In the genomic region with DNA sequence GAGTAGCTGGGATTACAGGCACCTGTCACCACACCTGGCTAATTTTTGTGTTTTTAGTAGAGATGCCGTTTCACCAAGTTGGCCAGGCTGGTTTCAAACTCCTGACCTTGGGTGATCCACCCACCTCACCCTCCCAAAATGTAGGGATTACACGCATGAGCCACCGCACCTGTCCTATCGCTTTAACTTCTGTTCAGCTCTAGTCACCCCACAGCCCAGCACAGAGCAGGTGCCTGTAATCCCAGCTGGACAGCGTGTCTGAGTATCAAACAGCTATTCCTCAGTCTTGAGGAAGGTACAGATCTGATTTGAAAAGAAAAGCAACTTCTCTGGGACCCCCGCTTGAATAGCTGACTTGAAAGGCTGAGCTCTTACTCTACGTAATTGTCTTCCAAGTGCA, we compare ENCODE assay signal across 15 cellular contexts.
DNase-seq lines count a peak whose midpoint lies in the region; ATAC-seq, FAIRE-seq and TF ChIP-seq lines count a peak whose summit lies in the region.
"Had no signal": no experiment of that assay in that cellular context is flagged by ENCODE, and none has a peak within 500 bp of the region (broad histone marks: within the 10 kb centered on the region; RNA-seq: fewer than 3 reads in every experiment).

No MANE protein-coding gene starts in this region.

- H3K27ac ChIP-seq in BLaER1, result no peak overlapping the region
- H3K27ac ChIP-seq in SJCRH30, result peak overlapping the region; percentile 58
- H3K27ac ChIP-seq in mesenchymal stem cell (ENCODE audit: low read length, poor library complexity, severe bottlenecking), result no peak overlapping the region
- H3K27ac ChIP-seq: C4-2B, SJSA1 had no signal

- H3K9me3 Mint-ChIP-seq in neural crest cell, result no peaks in the 10 kb centered on the region

- no peak overlapping the region for H3K18ac ChIP-seq in mesenchymal stem cell (ENCODE audit: low read depth in 1 of 2, low read length in 2 of 2)

- no peaks in the 10 kb centered on the region for H3K27me3 Mint-ChIP-seq in neural crest cell (ENCODE audit: low read depth)

- no peak overlapping the region for H2BK120ac ChIP-seq in mesenchymal stem cell (ENCODE audit: low read depth, low read length)

- peak; percentile 61 for DNase-seq in NCI-H2171 treated with DMSO at 0.1 percent for 48 hours (lab: John Stamatoyannopoulos, UW)
- DNase-seq in NCI-H2171 (lab: John Stamatoyannopoulos, UW), result no peak
- DNase-seq in SJCRH30, result peak; percentile 66 to 74
- DNase-seq in neural crest cell (ENCODE audit: low read depth, low spot score), result no peak
- DNase-seq in mesenchymal stem cell, result no peak
- DNase-seq in RCC 7860 (ENCODE audit: low spot score), result no peak
- DNase-seq: EL, NCI-H2081, NCI-H446, RPMI8226, SW 1271 had no signal

- WGBS in mesenchymal stem cell, result 85% methylated on average over 7 of the region's 7 CpGs

- peak overlapping the region; percentile 38 for H3K4me3 Mint-ChIP-seq in neural crest cell

- FAIRE-seq in RCC 7860 (lab: Jason Lieb, UNC), result no peak

- peak overlapping the region; percentile 9 for H3K4me2 ChIP-seq in BLaER1
- H3K4me2 ChIP-seq in mesenchymal stem cell (ENCODE audit: low read length, poor library complexity, severe bottlenecking), result no peak overlapping the region

- H3K36me3 ChIP-seq in BLaER1, result no peaks in the 10 kb centered on the region
- no peaks in the 10 kb centered on the region for H3K36me3 ChIP-seq in SJCRH30
- no peaks in the 10 kb centered on the region for H3K36me3 ChIP-seq in mesenchymal stem cell (ENCODE audit: control insufficient read depth in 1 of 2, insufficient read depth in 2 of 2, low read depth in 1 of 2, low read length in 2 of 2)

- no peak overlapping the region for H2BK15ac ChIP-seq in mesenchymal stem cell (ENCODE audit: low read depth, poor library complexity, severe bottlenecking)

- no peaks in the 10 kb centered on the region for H3K36me3 Mint-ChIP-seq in neural crest cell (ENCODE audit: low read depth)

- no peak overlapping the region for H2BK5ac ChIP-seq in mesenchymal stem cell (ENCODE audit: low read depth, low read length, poor library complexity, severe bottlenecking)

- H2BK12ac ChIP-seq in mesenchymal stem cell (ENCODE audit: low read length in 2 of 2), result no peak overlapping the region

- no peak overlapping the region for H4K8ac ChIP-seq in mesenchymal stem cell (ENCODE audit: low read length)

- H2AK5ac ChIP-seq in mesenchymal stem cell (ENCODE audit: low read length, severe bottlenecking), result no peak overlapping the region

- no peak overlapping the region for H3K4me3 ChIP-seq in BLaER1
- H3K4me3 ChIP-seq in SJCRH30, result no peak overlapping the region
- H3K4me3 ChIP-seq in mesenchymal stem cell (ENCODE audit: insufficient read depth in 1 of 2, low read depth in 1 of 2, low read length in 2 of 2), result no peak overlapping the region
- H3K4me3 ChIP-seq: SJSA1 had no signal

- H3K9ac ChIP-seq in BLaER1 (no peak overlapping the region), mesenchymal stem cell (ENCODE audit: low read length) (no peak overlapping the region)

- peak overlapping the region; percentile 19 for H3K27ac Mint-ChIP-seq in neural crest cell (ENCODE audit: unreplicated experiment)

- H3K23ac ChIP-seq in mesenchymal stem cell (ENCODE audit: low read length in 2 of 2), result no peak overlapping the region

- H3K27me3 ChIP-seq in BLaER1 (no peaks in the 10 kb centered on the region), SJCRH30 (no peaks in the 10 kb centered on the region), mesenchymal stem cell (ENCODE audit: control insufficient read depth in 1 of 2, insufficient read depth in 1 of 2, low read length in 2 of 2) (peaks cover 9 to 15% of the 10 kb centered on the region in 2 experiments)
- H3K27me3 ChIP-seq: SJSA1 had no signal

- H4K91ac ChIP-seq in mesenchymal stem cell (ENCODE audit: low read length), result no peak overlapping the region

- no peak for ATAC-seq in GM19455 (IDR thresholded peaks at IDR 0.05; ENCODE audit: unreplicated experiment)

- peaks cover 39% of the 10 kb centered on the region for H3K4me1 Mint-ChIP-seq in neural crest cell

- no peak overlapping the region for H3K14ac ChIP-seq in mesenchymal stem cell (ENCODE audit: low read length in 2 of 2)

- TF ChIP-seq CTCF in neural crest cell (conservative IDR thresholded peaks at IDR 0.05), result no peak

- peaks cover 9% of the 10 kb centered on the region; the same call in 1 of the 2 replicates for H3K4me1 ChIP-seq in BLaER1
- peaks cover 32% of the 10 kb centered on the region for H3K4me1 ChIP-seq in SJCRH30
- peaks cover 12% of the 10 kb centered on the region for H3K4me1 ChIP-seq in mesenchymal stem cell (ENCODE audit: control insufficient read depth, insufficient read depth, low read depth, low read length)

- no peak overlapping the region for H2AFZ ChIP-seq in mesenchymal stem cell (ENCODE audit: low read depth, low read length)

- H4K20me1 ChIP-seq in BLaER1, result no peaks in the 10 kb centered on the region

- peaks cover 2% of the 10 kb centered on the region for H3K79me1 ChIP-seq in mesenchymal stem cell (replicated peaks; ENCODE audit: low read length, poor library complexity, severe bottlenecking)

- H3K9me3 ChIP-seq in BLaER1 (no peaks in the 10 kb centered on the region), SJCRH30 (replicated peaks) (no peaks in the 10 kb centered on the region), mesenchymal stem cell (ENCODE audit: control insufficient read depth, low read length) (no peaks in the 10 kb centered on the region)

- no peak overlapping the region for H3K4ac ChIP-seq in mesenchymal stem cell (ENCODE audit: low read depth in 1 of 2, low read length in 2 of 2)

Comparison
In these comparisons a context has a peak if more than half of its experiments do, and no peak if none do; other contexts are left out.
1. DNase-seq: peak in NCI-H2171 treated with DMSO at 0.1 percent for 48 hours (single experiment) and SJCRH30 (2 of 2); none in NCI-H2171 (single experiment), neural crest cell (single experiment), mesenchymal stem cell (single experiment) and RCC 7860 (single experiment).